1 cellular context compared by ENCODE assay signal in genomic region chr2:172060118-172060517, GRCh38. TPM values are rescaled to one million over a fixed set of nuclear protein-coding genes. Genes with fewer than 3 reads are reported as not detected.
"Had no signal": no experiment of that assay in that cellular context is flagged by ENCODE, and none has a peak within 500 bp of the region (broad histone marks: within the 10 kb centered on the region; RNA-seq: fewer than 3 reads in every experiment).

No MANE protein-coding gene starts in this region.

RNA-seq across cellular contexts. Expression of gene DLX1, which starts 25.2 kb away (rescaled TPM):
- total RNA-seq: GM12878 had no signal

RNA-seq across cellular contexts. Expression of gene DLX2, which starts 42.6 kb away (rescaled TPM):
- total RNA-seq: GM12878 had no signal
